ENCODE assay signal across 18 cellular contexts in the genomic region with DNA sequence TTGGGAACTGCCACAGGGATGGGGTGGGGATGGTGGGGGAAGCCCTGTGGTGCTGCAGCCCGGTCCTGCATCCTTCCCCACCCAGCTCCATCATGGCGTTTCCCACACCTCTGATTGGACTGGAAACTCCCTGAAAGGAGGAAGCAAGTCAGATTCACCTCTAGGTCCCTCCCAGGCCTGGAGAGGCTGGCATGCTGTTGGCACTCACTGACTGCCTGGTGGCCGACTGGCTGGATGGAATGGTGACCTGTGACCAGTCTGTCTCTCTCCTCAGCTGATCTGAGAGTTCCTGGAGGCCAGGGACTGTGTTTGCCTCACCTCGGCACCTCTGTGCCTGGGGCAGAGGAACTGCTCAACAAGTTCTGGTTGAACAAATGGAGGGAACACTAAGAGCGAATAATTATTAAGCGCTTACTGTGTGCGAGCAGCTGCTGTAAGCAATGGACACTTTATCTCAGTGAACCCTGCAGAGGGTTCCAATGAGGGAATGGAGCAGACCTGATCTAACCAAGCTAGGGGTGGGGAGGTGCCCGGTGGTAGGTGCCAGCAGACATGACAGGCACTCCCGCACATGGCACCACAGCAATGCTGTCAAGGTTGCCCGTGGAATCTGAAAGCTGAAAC. TPM values are rescaled to one million over a fixed set of nuclear protein-coding genes. Genes with fewer than 3 reads are reported as not detected.
DNase-seq lines count a peak whose midpoint lies in the region; ATAC-seq, FAIRE-seq and TF ChIP-seq lines count a peak whose summit lies in the region.
"Had no signal": no experiment of that assay in that cellular context is flagged by ENCODE, and none has a peak within 500 bp of the region (broad histone marks: within the 10 kb centered on the region; RNA-seq: fewer than 3 reads in every experiment).

No MANE protein-coding gene starts in this region.

- H3K4me3 Mint-ChIP-seq in activated CD4-positive, alpha-beta memory T cell treated with anti-CD3 and anti-CD28 coated beads, Interleukin-2, amount 10 ng/mL, durations not matched to agents 7 days and 5 days, result no peak overlapping the region
- no peak overlapping the region for H3K4me3 Mint-ChIP-seq in activated CD4-positive, alpha-beta memory T cell treated with anti-CD3 and anti-CD28 coated beads for 36 hours

- peak; percentile 13 for DNase-seq in activated CD4-positive, alpha-beta memory T cell treated with anti-CD3 and anti-CD28 coated beads, Interleukin-2, amount 10 ng/mL, durations not matched to agents 7 days and 5 days
- DNase-seq in activated CD4-positive, alpha-beta memory T cell treated with anti-CD3 and anti-CD28 coated beads for 36 hours, result no peak
- DNase-seq in bronchial epithelial cell (ENCODE audit: low read depth) (no peak), islet precursor cell (peak; percentile 31), gastrocnemius medialis (no peak)
- DNase-seq: 8988T, DMS 273 treated with DMSO at 0.1 percent for 48 hours, Kasumi-1, NCI-H2029, NCI-H2171 treated with DMSO at 0.1 percent for 48 hours had no signal

- H3K27me3 ChIP-seq in bronchial epithelial cell (ENCODE audit: control insufficient read depth, insufficient read depth, low read length), result no peaks in the 10 kb centered on the region
- no peaks in the 10 kb centered on the region for H3K27me3 ChIP-seq in gastrocnemius medialis
- H3K27me3 ChIP-seq: BLaER1, Peyer's patch had no signal

- no peaks in the 10 kb centered on the region for H3K27me3 Mint-ChIP-seq in activated CD4-positive, alpha-beta memory T cell treated with anti-CD3 and anti-CD28 coated beads, Interleukin-2, amount 10 ng/mL, durations not matched to agents 7 days and 5 days
- H3K27me3 Mint-ChIP-seq in activated CD4-positive, alpha-beta memory T cell treated with anti-CD3 and anti-CD28 coated beads for 36 hours, result no peaks in the 10 kb centered on the region

- intact Hi-C loops in activated CD4-positive, alpha-beta memory T cell treated with anti-CD3 and anti-CD28 coated beads for 36 hours (cut with micrococcal nuclease), result no loop called here
- intact Hi-C loops in gastrocnemius medialis (cut with DNase I; ENCODE audit: low total_unique reads), result no loop called here

- peaks cover 5% of the 10 kb centered on the region for H3K4me1 Mint-ChIP-seq in activated CD4-positive, alpha-beta memory T cell treated with anti-CD3 and anti-CD28 coated beads, Interleukin-2, amount 10 ng/mL, durations not matched to agents 7 days and 5 days
- H3K4me1 Mint-ChIP-seq in activated CD4-positive, alpha-beta memory T cell treated with anti-CD3 and anti-CD28 coated beads for 36 hours (ENCODE audit: low read depth), result no peaks in the 10 kb centered on the region

- H3K27ac ChIP-seq in gastrocnemius medialis, result peak overlapping the region; percentile 94 to 100 (median 99)
- H3K27ac ChIP-seq: BLaER1, Peyer's patch had no signal

- H3K4me1 ChIP-seq in gastrocnemius medialis, result peaks cover 42 to 46% of the 10 kb centered on the region in 2 donors
- H3K4me1 ChIP-seq: Peyer's patch had no signal

- H3K27ac Mint-ChIP-seq in activated CD4-positive, alpha-beta memory T cell treated with anti-CD3 and anti-CD28 coated beads, Interleukin-2, amount 10 ng/mL, durations not matched to agents 7 days and 5 days, result no peak overlapping the region
- H3K27ac Mint-ChIP-seq in activated CD4-positive, alpha-beta memory T cell treated with anti-CD3 and anti-CD28 coated beads for 36 hours, result no peak overlapping the region

- TF ChIP-seq CTCF in bronchial epithelial cell (IDR thresholded peaks at IDR 0.05; ENCODE audit: insufficient read depth, low read length, severe bottlenecking) (no peak), gastrocnemius medialis (IDR thresholded peaks at IDR 0.05 in 4 of 5, conservative IDR thresholded peaks at IDR 0.05 in 1 of 5) (no peak)

- peak; percentile 75 for FAIRE-seq in bronchial epithelial cell (lab: Jason Lieb, UNC)

- H3K9me3 ChIP-seq in gastrocnemius medialis, result no peaks in the 10 kb centered on the region
- H3K9me3 ChIP-seq: BLaER1, Peyer's patch had no signal

- no peak for TF ChIP-seq POLR2A in gastrocnemius medialis (IDR thresholded peaks at IDR 0.05)

- CTCF ChIA-PET in activated CD4-positive, alpha-beta memory T cell treated with anti-CD3 and anti-CD28 coated beads, Interleukin-2, amount 10 ng/mL, durations not matched to agents 7 days and 5 days (lab: Charles Lee), result no interaction called here
- CTCF ChIA-PET in activated CD4-positive, alpha-beta memory T cell treated with anti-CD3 and anti-CD28 coated beads for 36 hours (lab: Charles Lee), result interaction anchor here (1.0 kb wide), 1 partner anchor 38 kb away, joined by 3 read pairs; no protein-coding TSS in a partner anchor

- POLR2A ChIA-PET in activated CD4-positive, alpha-beta memory T cell treated with anti-CD3 and anti-CD28 coated beads, Interleukin-2, amount 10 ng/mL, durations not matched to agents 7 days and 5 days (lab: Charles Lee), result no interaction called here
- POLR2A ChIA-PET in activated CD4-positive, alpha-beta memory T cell treated with anti-CD3 and anti-CD28 coated beads for 36 hours (lab: Charles Lee), result no interaction called here

- H3K36me3 Mint-ChIP-seq in activated CD4-positive, alpha-beta memory T cell treated with anti-CD3 and anti-CD28 coated beads, Interleukin-2, amount 10 ng/mL, durations not matched to agents 7 days and 5 days (ENCODE audit: low read depth), result no peaks in the 10 kb centered on the region
- H3K36me3 Mint-ChIP-seq in activated CD4-positive, alpha-beta memory T cell treated with anti-CD3 and anti-CD28 coated beads for 36 hours, result no peaks in the 10 kb centered on the region

- no peaks in the 10 kb centered on the region for H3K9me3 Mint-ChIP-seq in activated CD4-positive, alpha-beta memory T cell treated with anti-CD3 and anti-CD28 coated beads, Interleukin-2, amount 10 ng/mL, durations not matched to agents 7 days and 5 days
- H3K9me3 Mint-ChIP-seq in activated CD4-positive, alpha-beta memory T cell treated with anti-CD3 and anti-CD28 coated beads for 36 hours, result no peaks in the 10 kb centered on the region

- H3K36me3 ChIP-seq in bronchial epithelial cell (ENCODE audit: control insufficient read depth, insufficient read depth, low read length) (no peaks in the 10 kb centered on the region), gastrocnemius medialis (no peaks in the 10 kb centered on the region)
- H3K36me3 ChIP-seq: BLaER1, Peyer's patch had no signal

- ATAC-seq in gastrocnemius medialis (no peak), GM21825 (IDR thresholded peaks at IDR 0.05; ENCODE audit: unreplicated experiment) (no peak), GM21526 (IDR thresholded peaks at IDR 0.05; ENCODE audit: low FRiP score, unreplicated experiment) (no peak), HG02623 (IDR thresholded peaks at IDR 0.05; ENCODE audit: unreplicated experiment) (no peak)

- H3K4me3 ChIP-seq in bronchial epithelial cell (ENCODE audit: low read depth, low read length), result no peak overlapping the region
- no peak overlapping the region for H3K4me3 ChIP-seq in gastrocnemius medialis
- H3K4me3 ChIP-seq: BLaER1, Peyer's patch had no signal

- in situ Hi-C loops in gastrocnemius medialis (cut with MboI; ENCODE audit: low sequenced_read_pairs in 4 of 4), result no loop called here

RNA-seq across cellular contexts. Expression of a gene that starts 3.5 kb away (rescaled TPM):
- total RNA-seq in activated CD4-positive, alpha-beta memory T cell treated with anti-CD3 and anti-CD28 coated beads, Interleukin-2, amount 10 ng/mL, durations not matched to agents 7 days and 5 days, result under 1 TPM in 1 of 2 experiments, not detected in 1; 0.25 TPM
- total RNA-seq in activated CD4-positive, alpha-beta memory T cell treated with anti-CD3 and anti-CD28 coated beads for 36 hours, result not detected
- not detected in 2 replicates for total RNA-seq in bronchial epithelial cell
- 100 to 1,000 TPM in 2 of 4 donors, 10 to 100 TPM in 2; 78.0 to 309 (median 164) TPM for total RNA-seq in gastrocnemius medialis
- total RNA-seq: Daoy, H4, NCI-H460 had no signal

RNA-seq across cellular contexts. Expression of a gene that starts 20.7 kb away (rescaled TPM):
- total RNA-seq in activated CD4-positive, alpha-beta memory T cell treated with anti-CD3 and anti-CD28 coated beads, Interleukin-2, amount 10 ng/mL, durations not matched to agents 7 days and 5 days, result not detected
- not detected for total RNA-seq in activated CD4-positive, alpha-beta memory T cell treated with anti-CD3 and anti-CD28 coated beads for 36 hours
- total RNA-seq in bronchial epithelial cell (not detected in 2 replicates), gastrocnemius medialis (100 to 1,000 TPM; 197 to 682 (median 397) TPM)
- total RNA-seq: Daoy, H4, NCI-H460, Peyer's patch had no signal

RNA-seq across cellular contexts. Expression of a gene that starts 52.6 kb away (rescaled TPM):
- 1 to 10 TPM in 1 of 2 experiments, under 1 TPM in 1; 0.93 to 1.1 TPM for total RNA-seq in activated CD4-positive, alpha-beta memory T cell treated with anti-CD3 and anti-CD28 coated beads, Interleukin-2, amount 10 ng/mL, durations not matched to agents 7 days and 5 days
- total RNA-seq in activated CD4-positive, alpha-beta memory T cell treated with anti-CD3 and anti-CD28 coated beads for 36 hours, result 1 to 10 TPM; 1.0 to 1.1 TPM
- total RNA-seq in bronchial epithelial cell (5.8 and 7.6 TPM in 2 replicates), gastrocnemius medialis (100 to 1,000 TPM; 141 to 256 (median 167) TPM)

Comparison
In these comparisons a context has a peak if more than half of its experiments do, and no peak if none do; other contexts are left out.
1. DNase-seq: peak in activated CD4-positive, alpha-beta memory T cell treated with anti-CD3 and anti-CD28 coated beads, Interleukin-2, amount 10 ng/mL, durations not matched to agents 7 days and 5 days (single experiment) and islet precursor cell (single experiment); none in activated CD4-positive, alpha-beta memory T cell treated with anti-CD3 and anti-CD28 coated beads for 36 hours (single experiment), bronchial epithelial cell (single experiment) and gastrocnemius medialis (0 of 2).
2. RNA of a gene that starts 3.5 kb away (total RNA-seq): 78.0 to 309 TPM in gastrocnemius medialis; 0.25 TPM in activated CD4-positive, alpha-beta memory T cell treated with anti-CD3 and anti-CD28 coated beads, Interleukin-2, amount 10 ng/mL, durations not matched to agents 7 days and 5 days, not detected in activated CD4-positive, alpha-beta memory T cell treated with anti-CD3 and anti-CD28 coated beads for 36 hours and not detected in bronchial epithelial cell; every median in the first group is over 10 times any median in the second.
3. RNA of a gene that starts 20.7 kb away (total RNA-seq): 197 to 682 TPM in gastrocnemius medialis; not detected in activated CD4-positive, alpha-beta memory T cell treated with anti-CD3 and anti-CD28 coated beads for 36 hours, not detected in activated CD4-positive, alpha-beta memory T cell treated with anti-CD3 and anti-CD28 coated beads, Interleukin-2, amount 10 ng/mL, durations not matched to agents 7 days and 5 days and not detected in bronchial epithelial cell; every median in the first group is over 100 times any median in the second.
4. RNA of a gene that starts 52.6 kb away (total RNA-seq): 141 to 256 TPM in gastrocnemius medialis; 5.8 to 7.6 TPM in bronchial epithelial cell, 0.93 to 1.1 TPM in activated CD4-positive, alpha-beta memory T cell treated with anti-CD3 and anti-CD28 coated beads, Interleukin-2, amount 10 ng/mL, durations not matched to agents 7 days and 5 days and 1.0 to 1.1 TPM in activated CD4-positive, alpha-beta memory T cell treated with anti-CD3 and anti-CD28 coated beads for 36 hours; every median in the first group is over 10 times any median in the second.